25 cellular contexts compared by ENCODE assay signal in genomic region chr15:63241316-63241715, GRCh38.
"Had no signal": no experiment of that assay in that cellular context is flagged by ENCODE, and none has a peak within 500 bp of the region (broad histone marks: within the 10 kb centered on the region; RNA-seq: fewer than 3 reads in every experiment).

No MANE protein-coding gene starts in this region.

- H3K27me3 Mint-ChIP-seq: activated B cell treated with CpG ODN at 0.5 μM for 24 hours; activated CD4-positive, alpha-beta T cell treated with anti-CD3 and anti-CD28 coated beads, Interleukin-2, amount 10 ng/mL, durations not matched to agents 24 days and 14 days; activated naive CD8-positive, alpha-beta T cell treated with anti-CD3 and anti-CD28 coated beads, Interleukin-2, amount 10 ng/mL, durations not matched to agents 7 days and 5 days; activated T-helper 17 cell treated with anti-CD3 and anti-CD28 coated beads, Interleukin-2, amount 50 U/mL, for 72 hours; IgD-negative memory B cell had no signal

- H3K27ac Mint-ChIP-seq: activated B cell treated with CpG ODN at 0.5 μM for 24 hours; activated CD4-positive, alpha-beta T cell treated with anti-CD3 and anti-CD28 coated beads, Interleukin-2, amount 10 ng/mL, durations not matched to agents 24 days and 14 days; activated naive CD4-positive, alpha-beta T cell treated with anti-CD3 and anti-CD28 coated beads for 36 hours; activated naive CD8-positive, alpha-beta T cell treated with anti-CD3 and anti-CD28 coated beads, Interleukin-2, amount 10 ng/mL, durations not matched to agents 7 days and 5 days; activated T-helper 17 cell treated with anti-CD3 and anti-CD28 coated beads, Interleukin-2, amount 50 U/mL, for 72 hours had no signal

- H3K9me3 Mint-ChIP-seq: activated naive CD4-positive, alpha-beta T cell treated with anti-CD3 and anti-CD28 coated beads for 36 hours; activated T-helper 17 cell treated with anti-CD3 and anti-CD28 coated beads, Interleukin-2, amount 50 U/mL, for 72 hours had no signal

- DNase-seq: activated B cell treated with CpG ODN at 0.5 μM for 24 hours; activated CD4-positive, alpha-beta T cell treated with anti-CD3 and anti-CD28 coated beads for 1 hour; activated CD4-positive, alpha-beta T cell treated with anti-CD3 and anti-CD28 coated beads, Interleukin-2, amount 10 ng/mL, durations not matched to agents 24 days and 14 days; activated CD4-positive, alpha-beta T cell treated with anti-CD3 and anti-CD28 coated beads, Interleukin-2, amount 50 U/mL, for 48 hours; activated gamma-delta T cell; activated naive CD4-positive, alpha-beta T cell treated with anti-CD3 and anti-CD28 coated beads for 36 hours; activated naive CD8-positive, alpha-beta T cell treated with anti-CD3 and anti-CD28 coated beads, Interleukin-2, amount 10 ng/mL, durations not matched to agents 7 days and 5 days; activated T-cell treated with anti-CD3 and anti-CD28 coated beads for 4 hours; activated T-cell treated with anti-CD3 and anti-CD28 coated beads, Interleukin-2, amount 50 U/mL, for 48 hours; adrenal gland; anterior cingulate cortex; caudate nucleus; MG63; MV-4-11; NCI-H1092 treated with DMSO at 0.1 percent for 48 hours; NCI-H1417 treated with DMSO at 0.1 percent for 48 hours; NCI-H187; NCI-H2081; NCI-H524; PC-3; SHP77 treated with DMSO at 0.1 percent for 48 hours; T-helper 2 cell; T1000 had no signal

- ATAC-seq: activated T-helper 17 cell treated with anti-CD3 and anti-CD28 coated beads, Interleukin-2, amount 50 U/mL, for 72 hours; PC-3 had no signal

- H3K4me3 Mint-ChIP-seq: activated B cell treated with CpG ODN at 0.5 μM for 24 hours; activated CD4-positive, alpha-beta T cell treated with anti-CD3 and anti-CD28 coated beads, Interleukin-2, amount 10 ng/mL, durations not matched to agents 24 days and 14 days; activated naive CD4-positive, alpha-beta T cell treated with anti-CD3 and anti-CD28 coated beads for 36 hours; activated naive CD8-positive, alpha-beta T cell treated with anti-CD3 and anti-CD28 coated beads, Interleukin-2, amount 10 ng/mL, durations not matched to agents 7 days and 5 days; activated T-helper 17 cell treated with anti-CD3 and anti-CD28 coated beads, Interleukin-2, amount 50 U/mL, for 72 hours; IgD-negative memory B cell had no signal
